In the genomic region with DNA sequence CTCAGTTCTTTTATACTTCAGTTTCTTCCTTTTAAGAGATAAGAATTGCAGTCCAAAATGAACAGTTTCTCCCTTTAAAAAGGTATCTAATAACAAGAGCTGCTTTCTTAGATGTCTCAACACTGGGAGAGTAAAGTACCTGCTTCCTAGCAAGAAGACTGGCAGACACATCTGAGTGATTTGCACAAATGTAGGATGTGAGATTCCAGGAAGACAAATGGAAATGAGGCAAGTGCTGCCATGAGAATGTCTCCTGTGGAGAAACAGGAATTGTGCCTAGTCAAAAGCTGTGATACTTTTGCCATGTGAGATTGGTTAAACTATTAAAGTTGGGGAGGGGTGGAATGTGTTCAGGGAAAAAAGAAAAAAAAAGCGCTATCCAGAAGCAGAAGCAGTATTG, we compare ENCODE assay signal across 20 cellular contexts.
"Had no signal": no experiment of that assay in that cellular context is flagged by ENCODE, and none has a peak within 500 bp of the region (broad histone marks: within the 10 kb centered on the region; RNA-seq: fewer than 3 reads in every experiment).

No MANE protein-coding gene starts in this region.

- H3K4me3 ChIP-seq: lung, mucosa of descending colon, neural progenitor cell, sigmoid colon, stomach, thyroid gland, vagina had no signal

- H3K4me2 ChIP-seq: neural progenitor cell had no signal

- H3K9ac ChIP-seq: neural progenitor cell, parathyroid adenoma had no signal

- ATAC-seq: effector memory CD8-positive, alpha-beta T cell; left lobe of liver; mucosa of descending colon; natural killer cell treated with Interleukin-12 subunit alpha and Interleukin-12 subunit beta and Interleukin-15 and Interleukin-18, amount 100 ng/mL, for 72 hours; right cardiac atrium; stimulated activated effector memory CD8-positive, alpha-beta T cell treated with anti-CD3 and anti-CD28 coated beads, Interleukin-12 subunit alpha, Interleukin-12 subunit beta, amount 100 ng/mL, for 72 hours had no signal

- H3K9me3 ChIP-seq: mucosa of descending colon, sigmoid colon, thyroid gland, vagina had no signal

- H3K79me2 ChIP-seq: parathyroid adenoma had no signal

- H2AFZ ChIP-seq: neural progenitor cell, parathyroid adenoma had no signal

- H3K27me3 ChIP-seq: neural progenitor cell, sigmoid colon, stomach, thyroid gland, vagina had no signal

- H3K36me3 ChIP-seq: neural progenitor cell, sigmoid colon, stomach, thyroid gland, vagina had no signal

- H3K27ac ChIP-seq: neural progenitor cell, parathyroid adenoma, sigmoid colon, stomach, thyroid gland, vagina had no signal

- DNase-seq: cortex of kidney; effector memory CD8-positive, alpha-beta T cell; head of caudate nucleus; mucosa of descending colon; naive B cell; right cardiac atrium; sigmoid colon; stimulated activated CD4-positive, alpha-beta T cell treated with anti-CD3 and anti-CD28 coated beads, Interleukin-2, amount 100 ng/mL, for 24 hours; stimulated activated CD4-positive, alpha-beta T cell treated with anti-CD3 and anti-CD28 coated beads, Interleukin-4, amount 100 ng/mL, for 24 hours; stimulated activated naive CD4-positive, alpha-beta T cell treated with Interleukin-2 at 50 U/mL for 16 hours; stomach; thyroid gland; trophoblast cell had no signal
